ENCODE assay signal across 8 cellular contexts in the genomic region with DNA sequence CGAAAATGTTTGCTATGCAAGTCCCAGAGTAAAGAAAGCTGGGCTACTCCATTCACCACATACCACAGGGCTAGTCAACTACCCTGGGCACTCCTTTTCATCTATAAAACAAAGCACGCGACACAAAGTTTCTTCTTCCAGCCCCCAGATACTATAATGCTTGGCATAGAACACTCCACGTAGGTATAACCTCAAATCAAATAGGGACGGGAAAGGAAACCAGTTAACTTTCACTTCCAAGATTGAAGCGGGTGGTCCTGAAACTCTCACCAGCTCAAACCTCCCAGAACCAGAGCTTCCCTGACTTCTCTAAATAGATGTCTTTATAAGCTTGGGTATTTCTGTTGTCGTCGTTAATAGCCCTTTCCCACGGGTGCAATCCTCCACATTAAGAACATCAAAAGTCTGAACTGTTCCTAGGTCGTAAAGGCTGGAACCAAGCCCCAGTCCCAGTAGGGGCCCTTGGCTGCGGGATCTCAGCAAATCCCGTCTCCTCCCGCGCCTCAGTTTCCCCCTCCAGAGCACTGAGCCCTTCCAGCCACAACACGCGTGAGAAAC. TPM values are rescaled to one million over a fixed set of nuclear protein-coding genes. Genes with fewer than 3 reads are reported as not detected.
DNase-seq lines count a peak whose midpoint lies in the region; ATAC-seq and TF ChIP-seq lines count a peak whose summit lies in the region.

No MANE protein-coding gene starts in this region.

- no peaks in the 10 kb centered on the region for H3K4me1 ChIP-seq in H9 (ENCODE audit: insufficient read depth, low read length)

- no peak overlapping the region for H3K56ac ChIP-seq in H9 (ENCODE audit: insufficient read length, low read depth, low read length)

- WGBS in H9 (ENCODE audit: extremely low coverage, insufficient read length, low lambda C conversion rate), result no CpG with 5 or more reads among the region's 16 CpGs

- no peak overlapping the region for H3K27ac ChIP-seq in H9 (ENCODE audit: insufficient read length, low read depth, low read length)

- no peaks in the 10 kb centered on the region for H4K20me1 ChIP-seq in H9 (ENCODE audit: control insufficient read depth, insufficient read depth, insufficient read length)

- H4K91ac ChIP-seq in H9 (ENCODE audit: insufficient read length, low read depth, low read length), result no peak overlapping the region

- H3K9me3 Mint-ChIP-seq in CD14-positive monocyte (peaks cover 10 to 43% (median 29%) of the 10 kb centered on the region in 7 donors), H9 (peaks cover 3 to 5% of the 10 kb centered on the region in 2 experiments; a peak in 2 of 5 replicates)
- no peaks in the 10 kb centered on the region for H3K9me3 Mint-ChIP-seq in activated T-helper 2 cell treated with anti-CD3 and anti-CD28 coated beads, Interferon-gamma antibody, Interleukin-2, Interleukin-4, amounts not matched to agents 10 μg/mL and 5 μg/mL and 100 μg/mL, durations not matched to agents 14 hours and 24 hours and 36 hours

- no peaks in the 10 kb centered on the region for H3K27me3 ChIP-seq in H9 (ENCODE audit: insufficient read depth, low read length)

- intact Hi-C loops in CD14-positive monocyte (cut with micrococcal nuclease), result loop anchor here in 1 of 2 donors (5.0 kb wide), 1 partner anchor 40 kb away; no protein-coding TSS in a partner anchor
- intact Hi-C loops in activated T-helper 2 cell treated with anti-CD3 and anti-CD28 coated beads, Interferon-gamma antibody, Interleukin-2, Interleukin-4, amounts not matched to agents 10 μg/mL and 5 μg/mL and 100 μg/mL, durations not matched to agents 14 hours and 24 hours and 36 hours (cut with micrococcal nuclease), result loop anchor here (2.0 kb wide), 1 partner anchor 17 kb away; no protein-coding TSS in a partner anchor
- intact Hi-C loops in left ventricle myocardium superior (cut with micrococcal nuclease), result no loop called here

- no peak overlapping the region for H3K4ac ChIP-seq in H9 (ENCODE audit: low read depth, low read length)

- H2BK20ac ChIP-seq in H9 (ENCODE audit: low read depth, low read length, poor library complexity, severe bottlenecking), result no peak overlapping the region

- H3K27me3 Mint-ChIP-seq in CD14-positive monocyte (ENCODE audit: low read depth in 3 of 3), result peaks cover 55 to 72% (median 58%) of the 10 kb centered on the region in 3 donors
- peaks cover 21% of the 10 kb centered on the region for H3K27me3 Mint-ChIP-seq in H9 (ENCODE audit: low read depth)
- H3K27me3 Mint-ChIP-seq in activated T-helper 2 cell treated with anti-CD3 and anti-CD28 coated beads, Interferon-gamma antibody, Interleukin-2, Interleukin-4, amounts not matched to agents 10 μg/mL and 5 μg/mL and 100 μg/mL, durations not matched to agents 14 hours and 24 hours and 36 hours (ENCODE audit: low read depth), result peaks cover 69% of the 10 kb centered on the region

- H3K36me3 Mint-ChIP-seq in CD14-positive monocyte (peaks cover 3 to 15% of the 10 kb centered on the region in 2 donors), H9 (ENCODE audit: insufficient read depth in 1 of 3, low read depth in 3 of 3) (peaks cover 4 to 20% (median 9%) of the 10 kb centered on the region in 3 experiments; a peak in 6 of 7 replicates)
- H3K36me3 Mint-ChIP-seq in activated T-helper 2 cell treated with anti-CD3 and anti-CD28 coated beads, Interferon-gamma antibody, Interleukin-2, Interleukin-4, amounts not matched to agents 10 μg/mL and 5 μg/mL and 100 μg/mL, durations not matched to agents 14 hours and 24 hours and 36 hours (ENCODE audit: low read depth), result peaks cover 3% of the 10 kb centered on the region

- peaks cover 10% of the 10 kb centered on the region for H3K23me2 ChIP-seq in H9 (ENCODE audit: insufficient read length, low read depth, low read length, poor library complexity, severe bottlenecking)

- no peak overlapping the region for H2BK15ac ChIP-seq in H9 (ENCODE audit: low read depth, low read length)

- H3K14ac ChIP-seq in H9 (ENCODE audit: insufficient read depth, low read length), result peak overlapping the region; percentile 53; the same call in 1 of the 2 replicates

- no peak overlapping the region for H4K5ac ChIP-seq in H9 (ENCODE audit: insufficient read length, low read depth, low read length)

- H3K18ac ChIP-seq in H9 (ENCODE audit: insufficient read length, low read depth, low read length), result no peak overlapping the region

- TF ChIP-seq CTCF in CD14-positive monocyte (IDR thresholded peaks at IDR 0.05), result no peak
- TF ChIP-seq CTCF in H9 (conservative IDR thresholded peaks at IDR 0.05), result no peak
- TF ChIP-seq CTCF in retinal pigment epithelial cell (conservative IDR thresholded peaks at IDR 0.05; ENCODE audit: low read depth, low read length), result no peak

- peak; percentile 6 for ATAC-seq in left ventricle myocardium superior

- H3K23ac ChIP-seq in H9 (ENCODE audit: insufficient read length, low read depth, low read length), result no peak overlapping the region

- H3T11ph ChIP-seq in H9 (ENCODE audit: low read length), result no peak overlapping the region

- H2BK12ac ChIP-seq in H9 (ENCODE audit: insufficient read length, low read depth, low read length), result no peak overlapping the region

- peak overlapping the region; percentile 83 to 90 for H3K4me3 Mint-ChIP-seq in CD14-positive monocyte
- H3K4me3 Mint-ChIP-seq in H9, result peak overlapping the region; percentile 86 to 93
- H3K4me3 Mint-ChIP-seq in activated T-helper 2 cell treated with anti-CD3 and anti-CD28 coated beads, Interferon-gamma antibody, Interleukin-2, Interleukin-4, amounts not matched to agents 10 μg/mL and 5 μg/mL and 100 μg/mL, durations not matched to agents 14 hours and 24 hours and 36 hours (ENCODE audit: low read depth), result peak overlapping the region; percentile 59

- H3K9ac ChIP-seq in H9 (ENCODE audit: extremely low read depth, insufficient read length, low read length), result peak overlapping the region; percentile 72

- H3K4me3 ChIP-seq in retinal pigment epithelial cell (ENCODE audit: low read length), result peak overlapping the region; percentile 87

- peak overlapping the region; percentile 93 for H3K4me2 ChIP-seq in H9 (ENCODE audit: insufficient read depth, insufficient read length, low read length)

- H3K79me1 ChIP-seq in H9 (ENCODE audit: insufficient read depth, low read depth, low read length, poor library complexity, severe bottlenecking), result no peaks in the 10 kb centered on the region

- no peak overlapping the region for H2BK120ac ChIP-seq in H9 (ENCODE audit: low read depth, low read length, poor library complexity, severe bottlenecking)

- H4K8ac ChIP-seq in H9 (replicated peaks; ENCODE audit: insufficient read length, low read depth, low read length), result no peak overlapping the region

- H3K27ac Mint-ChIP-seq in CD14-positive monocyte (peak overlapping the region in 6 of 7 donors; percentile 1 to 81 (median 46)), H9 (peak overlapping the region in 2 of 3 experiments; percentile 44 to 65; a peak in 1 of 7 replicates)
- no peak overlapping the region for H3K27ac Mint-ChIP-seq in activated T-helper 2 cell treated with anti-CD3 and anti-CD28 coated beads, Interferon-gamma antibody, Interleukin-2, Interleukin-4, amounts not matched to agents 10 μg/mL and 5 μg/mL and 100 μg/mL, durations not matched to agents 14 hours and 24 hours and 36 hours

- H3K9me3 ChIP-seq in H9 (ENCODE audit: control insufficient read depth, low read depth, low read length), result no peaks in the 10 kb centered on the region

- no peak overlapping the region for H2AK5ac ChIP-seq in H9 (ENCODE audit: insufficient read length, low read length)

- H2BK5ac ChIP-seq in H9 (ENCODE audit: insufficient read length, low read length), result no peak overlapping the region

- peaks cover 30% of the 10 kb centered on the region for H3K4me1 Mint-ChIP-seq in CD14-positive monocyte
- peaks cover 17 to 19% of the 10 kb centered on the region in 2 experiments for H3K4me1 Mint-ChIP-seq in H9
- H3K4me1 Mint-ChIP-seq in activated T-helper 2 cell treated with anti-CD3 and anti-CD28 coated beads, Interferon-gamma antibody, Interleukin-2, Interleukin-4, amounts not matched to agents 10 μg/mL and 5 μg/mL and 100 μg/mL, durations not matched to agents 14 hours and 24 hours and 36 hours (ENCODE audit: low read depth), result peaks cover 25% of the 10 kb centered on the region

- DNase-seq in CD14-positive monocyte (ENCODE audit: low spot score), result no peak
- DNase-seq in H9, result no peak
- DNase-seq in activated T-helper 2 cell treated with anti-CD3 and anti-CD28 coated beads, Interferon-gamma antibody, Interleukin-2, Interleukin-4, amounts not matched to agents 10 μg/mL and 5 μg/mL and 100 μg/mL, durations not matched to agents 14 hours and 24 hours and 36 hours (ENCODE audit: low spot score), result no peak
- DNase-seq in left ventricle myocardium superior, result no peak
- peak; percentile 21 for DNase-seq in retinal pigment epithelial cell (ENCODE audit: low read depth)
- DNase-seq in stimulated activated CD8-positive, alpha-beta memory T cell treated with anti-CD3 and anti-CD28 coated beads, Interleukin-4, amount 100 ng/mL, for 48 hours, result no peak
- no peak for DNase-seq in stimulated activated CD4-positive, alpha-beta T cell treated with anti-CD3 and anti-CD28 coated beads, Interleukin-1b, Interleukin-23, amount 100 ng/mL, for 48 hours
- no peak for DNase-seq in NCI-H1092 (lab: John Stamatoyannopoulos, UW)

- H3K79me2 ChIP-seq in H9 (ENCODE audit: insufficient read depth, low read length), result no peaks in the 10 kb centered on the region

- no peak overlapping the region for H2AFZ ChIP-seq in H9 (ENCODE audit: low read length)

RNA-seq across cellular contexts. Expression of a gene that starts 0.6 kb away (rescaled TPM):
- polyA plus RNA-seq in CD14-positive monocyte, result 1 to 10 TPM; 1.7 to 3.3 TPM
- total RNA-seq in H9 (2021), result 55.0 and 55.3 TPM in 2 replicates
- 1.1 and 1.3 TPM in 2 replicates for total RNA-seq in activated T-helper 2 cell treated with anti-CD3 and anti-CD28 coated beads, Interferon-gamma antibody, Interleukin-2, Interleukin-4, amounts not matched to agents 10 μg/mL and 5 μg/mL and 100 μg/mL, durations not matched to agents 14 hours and 24 hours and 36 hours
- 100.0 TPM for total RNA-seq in left ventricle myocardium superior

RNA-seq across cellular contexts. Expression of a gene that starts 46.3 kb away (rescaled TPM):
- 10 to 100 TPM; 12.4 to 19.0 TPM for polyA plus RNA-seq in CD14-positive monocyte
- total RNA-seq in H9 (2021) (23.9 and 25.4 TPM in 2 replicates), left ventricle myocardium superior (19.5 TPM)
- total RNA-seq in activated T-helper 2 cell treated with anti-CD3 and anti-CD28 coated beads, Interferon-gamma antibody, Interleukin-2, Interleukin-4, amounts not matched to agents 10 μg/mL and 5 μg/mL and 100 μg/mL, durations not matched to agents 14 hours and 24 hours and 36 hours, result 22.5 and 23.4 TPM in 2 replicates

Comparison
In these comparisons a context has a peak if more than half of its experiments do, and no peak if none do; other contexts are left out.
1. RNA of a gene that starts 0.6 kb away (total RNA-seq): 100.0 TPM in left ventricle myocardium superior (single experiment) and 55.0 to 55.3 TPM in H9; 1.1 to 1.3 TPM in activated T-helper 2 cell treated with anti-CD3 and anti-CD28 coated beads, Interferon-gamma antibody, Interleukin-2, Interleukin-4, amounts not matched to agents 10 μg/mL and 5 μg/mL and 100 μg/mL, durations not matched to agents 14 hours and 24 hours and 36 hours; every median in the first group is over 10 times any median in the second.
2. Peak in every context shown above with its lines, with median percentiles within 50 percentile points of each other: H3K4me3 Mint-ChIP-seq.